ENCODE assay signal across 15 cellular contexts in the genomic region with DNA sequence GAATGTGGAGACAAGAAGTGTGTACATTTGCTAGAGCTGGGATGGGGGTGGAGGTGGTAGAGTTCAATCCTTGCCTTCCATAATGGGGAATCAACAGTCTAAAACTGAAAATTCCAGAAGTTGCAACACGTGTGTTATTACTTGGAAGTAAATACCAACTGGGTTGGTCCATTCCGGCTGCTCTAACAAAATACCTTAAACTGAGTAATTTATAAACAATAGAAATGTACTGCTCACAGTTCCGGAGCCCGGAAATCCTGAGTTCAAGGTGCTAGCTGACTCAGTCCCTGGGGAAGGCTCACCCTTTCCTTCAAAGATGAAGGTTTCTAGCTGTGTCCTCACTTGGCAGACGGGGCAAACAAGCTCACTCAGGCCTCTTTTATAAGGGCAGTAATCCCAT. TPM values are rescaled to one million over a fixed set of nuclear protein-coding genes. Genes with fewer than 3 reads are reported as not detected.
DNase-seq lines count a peak whose midpoint lies in the region; ATAC-seq and TF ChIP-seq lines count a peak whose summit lies in the region.
"Had no signal": no experiment of that assay in that cellular context is flagged by ENCODE, and none has a peak within 500 bp of the region (broad histone marks: within the 10 kb centered on the region; RNA-seq: fewer than 3 reads in every experiment).

No MANE protein-coding gene starts in this region.

- H3K27me3 Mint-ChIP-seq in osteocyte (ENCODE audit: unreplicated experiment) = no peaks in the 10 kb centered on the region

- no peak for ATAC-seq in HG03469 (IDR thresholded peaks at IDR 0.05; ENCODE audit: unreplicated experiment)
- ATAC-seq: naive thymus-derived CD8-positive, alpha-beta T cell had no signal

- H3K27ac Mint-ChIP-seq in osteocyte (ENCODE audit: unreplicated experiment) = peak overlapping the region; percentile 89
- H3K27ac Mint-ChIP-seq: naive thymus-derived CD8-positive, alpha-beta T cell had no signal

- H3K4me3 ChIP-seq in fibroblast of mammary gland (ENCODE audit: control insufficient read depth, low read depth, low read length) = no peak overlapping the region
- H3K4me3 ChIP-seq: cardiac muscle cell, suprapubic skin had no signal

- H3K36me3 Mint-ChIP-seq in osteocyte (ENCODE audit: unreplicated experiment) = peaks cover 6% of the 10 kb centered on the region

- H3K4me3 Mint-ChIP-seq in osteocyte (ENCODE audit: unreplicated experiment) = no peak overlapping the region
- H3K4me3 Mint-ChIP-seq: naive thymus-derived CD8-positive, alpha-beta T cell had no signal

- no peak for TF ChIP-seq CTCF in fibroblast of mammary gland (conservative IDR thresholded peaks at IDR 0.05; ENCODE audit: control insufficient read depth, insufficient read depth, low read depth, low read length)
- TF ChIP-seq CTCF in osteocyte (IDR thresholded peaks at IDR 0.05) = no peak

- H3K4me1 Mint-ChIP-seq in osteocyte (ENCODE audit: unreplicated experiment) = peaks cover 55% of the 10 kb centered on the region

- H3K9me3 Mint-ChIP-seq in osteocyte (ENCODE audit: unreplicated experiment) = no peaks in the 10 kb centered on the region

- DNase-seq in Daoy (ENCODE audit: low read depth) (peak; percentile 51), RKO (ENCODE audit: low spot score) (peak; percentile 60), fibroblast of mammary gland (ENCODE audit: low read depth) (peak; percentile 86), osteocyte (ENCODE audit: extremely low spot score, unreplicated experiment) (no peak), NCI-H2227 treated with DMSO at 0.1 percent for 48 hours (lab: John Stamatoyannopoulos, UW) (no peak), DMS53 (lab: John Stamatoyannopoulos, UW) (no peak), putamen (ENCODE audit: low spot score) (no peak)
- DNase-seq: activated CD8-positive, alpha-beta memory T cell treated with anti-CD3 and anti-CD28 coated beads, Interleukin-2, amount 50 U/mL, for 48 hours; hypothalamus; naive thymus-derived CD8-positive, alpha-beta T cell; NCI-H69; stimulated activated CD4-positive, alpha-beta T cell treated with anti-CD3 and anti-CD28 coated beads, Interleukin-2, amount 100 ng/mL, for 24 hours had no signal

RNA-seq across cellular contexts. Expression of gene RIN2, which starts 59.0 kb away (rescaled TPM):
- total RNA-seq in Daoy (2014; rRNA removed; shearing (Covaris generic)) = 10.6 and 18.4 TPM in 2 replicates
- total RNA-seq in osteocyte = 47.0 and 55.5 TPM in 2 replicates

Comparison
In these comparisons a context has a peak if more than half of its experiments do, and no peak if none do; other contexts are left out.
1. DNase-seq: peak in Daoy (single experiment), RKO (single experiment) and fibroblast of mammary gland (single experiment); none in osteocyte (single experiment), NCI-H2227 treated with DMSO at 0.1 percent for 48 hours (single experiment), DMS53 (single experiment) and putamen (single experiment).